Comparison of ENCODE assay signal across 12 cellular contexts in the genomic region with DNA sequence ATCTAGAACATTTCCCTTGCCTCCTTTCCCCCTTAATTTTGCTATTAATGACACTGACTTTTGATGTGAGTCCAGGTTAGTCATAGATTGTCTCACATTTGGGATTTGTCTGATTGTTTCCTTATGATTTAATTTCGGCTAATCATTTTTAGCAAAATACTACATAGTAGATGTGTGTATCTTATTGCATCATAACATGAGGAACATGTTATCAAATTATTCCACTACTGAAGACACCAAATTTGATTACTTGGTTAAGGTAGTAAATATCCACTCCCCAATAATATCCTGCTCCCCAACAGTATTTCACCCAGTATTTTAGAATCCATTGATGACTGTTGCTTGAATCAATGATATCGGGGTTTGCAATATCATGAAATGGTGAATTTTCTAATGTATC.
DNase-seq lines count a peak whose midpoint lies in the region; ATAC-seq lines count a peak whose summit lies in the region.
"Had no signal": no experiment of that assay in that cellular context is flagged by ENCODE, and none has a peak within 500 bp of the region (broad histone marks: within the 10 kb centered on the region; RNA-seq: fewer than 3 reads in every experiment).

No MANE protein-coding gene starts in this region.

- peak overlapping the region; percentile 99 for H3K4me3 Mint-ChIP-seq in stimulated activated naive CD8-positive, alpha-beta T cell treated with anti-CD3 and anti-CD28 coated beads, Interleukin-15, Interleukin-2, amounts not matched to agents 100 ng/mL and 50 ng/mL, for 24 hours
- H3K4me3 Mint-ChIP-seq in activated naive CD8-positive, alpha-beta T cell, result peak overlapping the region; percentile 99
- H3K4me3 Mint-ChIP-seq in stimulated activated naive CD8-positive, alpha-beta T cell treated with anti-CD3 and anti-CD28 coated beads, Interleukin-15, amount 100 ng/mL, for 72 hours, result peak overlapping the region; percentile 98 to 100

- H3K9me3 Mint-ChIP-seq in stimulated activated naive CD8-positive, alpha-beta T cell treated with anti-CD3 and anti-CD28 coated beads, Interleukin-15, Interleukin-2, amounts not matched to agents 100 ng/mL and 50 ng/mL, for 24 hours, result no peaks in the 10 kb centered on the region
- no peaks in the 10 kb centered on the region for H3K9me3 Mint-ChIP-seq in activated naive CD8-positive, alpha-beta T cell (ENCODE audit: low read depth)
- no peaks in the 10 kb centered on the region for H3K9me3 Mint-ChIP-seq in stimulated activated naive CD8-positive, alpha-beta T cell treated with anti-CD3 and anti-CD28 coated beads, Interleukin-15, amount 100 ng/mL, for 72 hours

- no peak for DNase-seq in stimulated activated naive CD8-positive, alpha-beta T cell treated with anti-CD3 and anti-CD28 coated beads, Interleukin-15, Interleukin-2, amounts not matched to agents 100 U/mL and 50 U/mL, for 24 hours
- no peak for DNase-seq in stimulated activated naive CD8-positive, alpha-beta T cell treated with anti-CD3 and anti-CD28 coated beads, Interleukin-15, amount 100 ng/mL, for 72 hours
- DNase-seq: adrenal gland; GOT3; head of caudate nucleus; KBM-7; stimulated activated CD4-positive, alpha-beta T cell treated with anti-CD3 and anti-CD28 coated beads, Interleukin-4, amount 100 ng/mL, for 1 hour; WERI-Rb-1 had no signal

- no peak for ATAC-seq in stimulated activated naive CD8-positive, alpha-beta T cell treated with anti-CD3 and anti-CD28 coated beads, Interleukin-15, Interleukin-2, amounts not matched to agents 100 U/mL and 50 U/mL, for 24 hours
- ATAC-seq in stimulated activated naive CD8-positive, alpha-beta T cell treated with anti-CD3 and anti-CD28 coated beads, Interleukin-15, amount 100 ng/mL, for 72 hours, result no peak
- ATAC-seq in HG03432 (IDR thresholded peaks at IDR 0.05; ENCODE audit: unreplicated experiment) (no peak), HG02870 (IDR thresholded peaks at IDR 0.05; ENCODE audit: unreplicated experiment) (no peak)

- peaks cover 64% of the 10 kb centered on the region for H3K36me3 Mint-ChIP-seq in stimulated activated naive CD8-positive, alpha-beta T cell treated with anti-CD3 and anti-CD28 coated beads, Interleukin-15, Interleukin-2, amounts not matched to agents 100 ng/mL and 50 ng/mL, for 24 hours (ENCODE audit: low read depth)
- peaks cover 19% of the 10 kb centered on the region for H3K36me3 Mint-ChIP-seq in activated naive CD8-positive, alpha-beta T cell

- H3K27me3 Mint-ChIP-seq in stimulated activated naive CD8-positive, alpha-beta T cell treated with anti-CD3 and anti-CD28 coated beads, Interleukin-15, Interleukin-2, amounts not matched to agents 100 ng/mL and 50 ng/mL, for 24 hours, result no peaks in the 10 kb centered on the region
- no peaks in the 10 kb centered on the region for H3K27me3 Mint-ChIP-seq in activated naive CD8-positive, alpha-beta T cell
- H3K27me3 Mint-ChIP-seq in stimulated activated naive CD8-positive, alpha-beta T cell treated with anti-CD3 and anti-CD28 coated beads, Interleukin-15, amount 100 ng/mL, for 72 hours, result no peaks in the 10 kb centered on the region

- peaks cover 59% of the 10 kb centered on the region for H3K4me1 Mint-ChIP-seq in stimulated activated naive CD8-positive, alpha-beta T cell treated with anti-CD3 and anti-CD28 coated beads, Interleukin-15, Interleukin-2, amounts not matched to agents 100 ng/mL and 50 ng/mL, for 24 hours (ENCODE audit: low read depth)
- H3K4me1 Mint-ChIP-seq in activated naive CD8-positive, alpha-beta T cell (ENCODE audit: low read depth), result peaks cover 52% of the 10 kb centered on the region
- H3K4me1 Mint-ChIP-seq in stimulated activated naive CD8-positive, alpha-beta T cell treated with anti-CD3 and anti-CD28 coated beads, Interleukin-15, amount 100 ng/mL, for 72 hours, result peaks cover 65% of the 10 kb centered on the region

- H3K27ac Mint-ChIP-seq in stimulated activated naive CD8-positive, alpha-beta T cell treated with anti-CD3 and anti-CD28 coated beads, Interleukin-15, Interleukin-2, amounts not matched to agents 100 ng/mL and 50 ng/mL, for 24 hours, result no peak overlapping the region
- H3K27ac Mint-ChIP-seq in activated naive CD8-positive, alpha-beta T cell, result no peak overlapping the region
- peak overlapping the region in 1 of 2 donors; percentile 13 for H3K27ac Mint-ChIP-seq in stimulated activated naive CD8-positive, alpha-beta T cell treated with anti-CD3 and anti-CD28 coated beads, Interleukin-15, amount 100 ng/mL, for 72 hours
